9 cellular contexts compared by ENCODE assay signal in the genomic region with DNA sequence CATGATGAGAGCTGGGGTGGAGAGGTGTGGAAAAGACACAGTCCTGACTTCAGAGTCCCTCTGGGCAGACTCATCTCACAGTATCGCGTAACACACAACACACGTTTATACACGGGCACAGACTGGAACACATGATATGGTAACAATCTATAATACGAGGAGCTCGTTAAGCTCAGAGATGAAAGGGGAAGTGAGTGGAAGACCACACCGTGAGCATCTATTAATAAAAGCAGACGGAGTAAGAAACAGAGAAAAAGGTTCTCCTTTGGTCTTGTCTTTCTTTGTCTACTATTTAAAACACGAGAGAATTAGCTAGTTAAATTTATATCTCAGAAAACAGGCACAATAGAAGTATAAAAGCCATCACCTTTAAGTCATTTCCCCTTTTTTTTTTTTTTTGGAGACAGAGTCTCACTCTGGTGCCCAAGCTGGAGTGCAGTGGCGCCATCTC. TPM values are rescaled to one million over a fixed set of nuclear protein-coding genes. Genes with fewer than 3 reads are reported as not detected.
DNase-seq lines count a peak whose midpoint lies in the region; ATAC-seq, FAIRE-seq and TF ChIP-seq lines count a peak whose summit lies in the region.
"Had no signal": no experiment of that assay in that cellular context is flagged by ENCODE, and none has a peak within 500 bp of the region (broad histone marks: within the 10 kb centered on the region; RNA-seq: fewer than 3 reads in every experiment).

No MANE protein-coding gene starts in this region.

- peak overlapping the region; percentile 38 to 95 (median 72) for H3K4me3 Mint-ChIP-seq in naive thymus-derived CD4-positive, alpha-beta T cell
- H3K4me3 Mint-ChIP-seq in chondrocyte (ENCODE audit: unreplicated experiment), result no peak overlapping the region

- POLR2A ChIA-PET in naive thymus-derived CD4-positive, alpha-beta T cell (lab: Charles Lee), result interaction anchor here (0.6 to 1.3 kb wide), 7 partner anchors 8 to 285 kb away, joined by 3 to 5 read pairs (median 3); a partner anchor contains a TSS

- H3K27me3 ChIP-seq in naive thymus-derived CD4-positive, alpha-beta T cell (ENCODE audit: control insufficient read depth in 2 of 2, insufficient read depth in 2 of 2, low read length in 2 of 2), result no peaks in the 10 kb centered on the region
- H3K27me3 ChIP-seq in body of pancreas, result no peaks in the 10 kb centered on the region

- H3K36me3 ChIP-seq in naive thymus-derived CD4-positive, alpha-beta T cell (ENCODE audit: control insufficient read depth in 2 of 3, insufficient read depth in 3 of 3, low read length in 3 of 3), result no peaks in the 10 kb centered on the region
- no peaks in the 10 kb centered on the region for H3K36me3 ChIP-seq in body of pancreas (replicated peaks in 1 of 2; ENCODE audit: insufficient read depth in 1 of 2, low read depth in 2 of 2)

- peak; percentile 71 for DNase-seq in SIG-M5 treated with dmso at 0.1 percent for 504 hours (lab: John Stamatoyannopoulos, UW; ENCODE audit: unreplicated experiment)
- DNase-seq in naive thymus-derived CD4-positive, alpha-beta T cell, result no peak
- DNase-seq in chondrocyte (ENCODE audit: low spot score), result no peak
- DNase-seq in H54 (ENCODE audit: insufficient read length, low spot score), result no peak
- DNase-seq in amniotic stem cell (lab: John Stamatoyannopoulos, UW), result no peak
- DNase-seq in body of pancreas, result no peak
- DNase-seq: NK-92 treated with Interleukin-12 subunit alpha and Interleukin-12 subunit beta, amount 100 ng/mL, for 24 hours had no signal

- peaks cover 0 to 4% (median 0%) of the 10 kb centered on the region in 11 donors for H3K9me3 Mint-ChIP-seq in naive thymus-derived CD4-positive, alpha-beta T cell
- no peaks in the 10 kb centered on the region for H3K9me3 Mint-ChIP-seq in chondrocyte (ENCODE audit: low read depth)

- H3K9me3 ChIP-seq in naive thymus-derived CD4-positive, alpha-beta T cell (ENCODE audit: control insufficient read depth in 2 of 3, low read length in 3 of 3), result no peaks in the 10 kb centered on the region
- H3K9me3 ChIP-seq in body of pancreas, result no peaks in the 10 kb centered on the region

- FAIRE-seq in H54 (lab: Jason Lieb, UNC), result no peak

- intact Hi-C loops in naive thymus-derived CD4-positive, alpha-beta T cell (cut with micrococcal nuclease), result loop anchor here in 1 of 2 donors (1.0 kb wide), 1 partner anchor 7 kb away; no protein-coding TSS in a partner anchor
- intact Hi-C loops in body of pancreas (cut with DNase I), result no loop called here

- peak overlapping the region; percentile 26 to 92 (median 81) for H3K27ac Mint-ChIP-seq in naive thymus-derived CD4-positive, alpha-beta T cell
- no peak overlapping the region for H3K27ac Mint-ChIP-seq in chondrocyte (ENCODE audit: unreplicated experiment)

- H3K4me1 ChIP-seq in naive thymus-derived CD4-positive, alpha-beta T cell (ENCODE audit: control insufficient read depth in 2 of 2, insufficient read depth in 2 of 2, low read length in 2 of 2), result peaks cover 82 to 89% of the 10 kb centered on the region in 2 donors
- peaks cover 81% of the 10 kb centered on the region for H3K4me1 ChIP-seq in body of pancreas

- peaks cover 78 to 96% (median 89%) of the 10 kb centered on the region in 7 donors for H3K4me1 Mint-ChIP-seq in naive thymus-derived CD4-positive, alpha-beta T cell
- peaks cover 78% of the 10 kb centered on the region for H3K4me1 Mint-ChIP-seq in chondrocyte (ENCODE audit: low read depth)

- peak overlapping the region; percentile 22 for H3K4me3 ChIP-seq in naive thymus-derived CD4-positive, alpha-beta T cell (ENCODE audit: low read length)
- H3K4me3 ChIP-seq in body of pancreas, result no peak overlapping the region

- peaks cover 0 to 15% (median 9%) of the 10 kb centered on the region in 5 donors for H3K36me3 Mint-ChIP-seq in naive thymus-derived CD4-positive, alpha-beta T cell
- no peaks in the 10 kb centered on the region for H3K36me3 Mint-ChIP-seq in chondrocyte (ENCODE audit: low read depth)

- TF ChIP-seq CTCF in chondrocyte (IDR thresholded peaks at IDR 0.05) (no peak), body of pancreas (IDR thresholded peaks at IDR 0.05) (no peak)

- no peaks in the 10 kb centered on the region for H3K27me3 Mint-ChIP-seq in naive thymus-derived CD4-positive, alpha-beta T cell
- H3K27me3 Mint-ChIP-seq in chondrocyte (ENCODE audit: low read depth), result no peaks in the 10 kb centered on the region

- TF ChIP-seq POLR2A in H54 (IDR thresholded peaks at IDR 0.05; ENCODE audit: low read depth, low read length), result no peak
- no peak for TF ChIP-seq POLR2A in body of pancreas (IDR thresholded peaks at IDR 0.05)

- CTCF ChIA-PET in naive thymus-derived CD4-positive, alpha-beta T cell (lab: Charles Lee), result interaction anchor here (0.6 to 1.0 kb wide), 3 partner anchors 9 to 120 kb away, joined by 4 to 5 read pairs (median 4); no protein-coding TSS in a partner anchor

- no peak overlapping the region for H3K27ac ChIP-seq in naive thymus-derived CD4-positive, alpha-beta T cell (ENCODE audit: low read depth, low read length)
- H3K27ac ChIP-seq in body of pancreas, result no peak overlapping the region

- ATAC-seq in GM18861 (IDR thresholded peaks at IDR 0.05; ENCODE audit: unreplicated experiment) (peak; percentile 66), HG02938 (IDR thresholded peaks at IDR 0.05; ENCODE audit: unreplicated experiment) (peak; percentile 75), body of pancreas (no peak)
- peak; percentile 51 for ATAC-seq in naive thymus-derived CD4-positive, alpha-beta T cell

- 56 to 80% methylated on average over 10 of the region's 10 CpGs for WGBS in body of pancreas, 2 donors

RNA-seq across cellular contexts. Expression of a gene that starts 13.5 kb away (rescaled TPM):
- total RNA-seq in naive thymus-derived CD4-positive, alpha-beta T cell, result 100 to 1,000 TPM; 178 to 254 (median 240) TPM
- polyA plus RNA-seq in naive thymus-derived CD4-positive, alpha-beta T cell, result 10 to 100 TPM in 1 of 2 donors, 1 to 10 TPM in 1; 8.7 to 28.4 TPM
- total RNA-seq in chondrocyte (106 to 185 TPM (median 180 TPM) in 3 replicates), body of pancreas (10 to 100 TPM; 52.1 to 97.9 TPM)

RNA-seq across cellular contexts. Expression of a gene that starts 31.4 kb away (rescaled TPM):
- total RNA-seq in naive thymus-derived CD4-positive, alpha-beta T cell, result 100 to 1,000 TPM; 129 to 181 (median 170) TPM
- polyA plus RNA-seq in naive thymus-derived CD4-positive, alpha-beta T cell, result 10 to 100 TPM; 48.6 to 56.6 TPM
- total RNA-seq in chondrocyte, result 84.6 to 127 TPM (median 87.6 TPM) in 3 replicates
- total RNA-seq in body of pancreas, result 100 to 1,000 TPM; 107 to 152 TPM
